Comparison of ENCODE assay signal across 3 cellular contexts in genomic region chr1:18103788-18104421, GRCh38.
TF ChIP-seq lines count a peak whose summit lies in the region.

No MANE protein-coding gene starts in this region.

TF ChIP-seq in HEK293, 187 proteins besides CTCF, POLR2A, EP300 and RAD21 (continued from another document):
- TF ChIP-seq, protein P1, sequence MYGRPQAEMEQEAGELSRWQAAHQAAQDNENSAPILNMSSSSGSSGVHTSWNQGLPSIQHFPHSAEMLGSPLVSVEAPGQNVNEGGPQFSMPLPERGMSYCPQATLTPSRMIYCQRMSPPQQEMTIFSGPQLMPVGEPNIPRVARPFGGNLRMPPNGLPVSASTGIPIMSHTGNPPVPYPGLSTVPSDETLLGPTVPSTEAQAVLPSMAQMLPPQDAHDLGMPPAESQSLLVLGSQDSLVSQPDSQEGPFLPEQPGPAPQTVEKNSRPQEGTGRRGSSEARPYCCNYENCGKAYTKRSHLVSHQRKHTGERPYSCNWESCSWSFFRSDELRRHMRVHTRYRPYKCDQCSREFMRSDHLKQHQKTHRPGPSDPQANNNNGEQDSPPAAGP (tag by site-specific recombination; IDR thresholded peaks at IDR 0.05): no peak
- TF ChIP-seq MZF1 (tag by site-specific recombination; IDR thresholded peaks at IDR 0.05; ENCODE audit: borderline replicate concordance) (no peak), ZBTB20 (tag by site-specific recombination; IDR thresholded peaks at IDR 0.05) (0 out of 2 replicates have a peak, but pooled peaks have one; percentile 20), ZNF473 (tag by site-specific recombination; IDR thresholded peaks at IDR 0.05) (0 out of 2 replicates have a peak, but pooled peaks have one; percentile 53), KLF1 (tag by site-specific recombination; IDR thresholded peaks at IDR 0.05) (no peak), ZSCAN4 (tag by site-specific recombination; IDR thresholded peaks at IDR 0.05) (peak; percentile 96), ZNF571 (tag by site-specific recombination; IDR thresholded peaks at IDR 0.05) (0 out of 2 replicates have a peak, but pooled peaks have one; percentile 57), ZNF114 (tag by site-specific recombination; IDR thresholded peaks at IDR 0.05) (0 out of 2 replicates have a peak, but pooled peaks have one; percentile 57)
- TF ChIP-seq, protein P2, sequence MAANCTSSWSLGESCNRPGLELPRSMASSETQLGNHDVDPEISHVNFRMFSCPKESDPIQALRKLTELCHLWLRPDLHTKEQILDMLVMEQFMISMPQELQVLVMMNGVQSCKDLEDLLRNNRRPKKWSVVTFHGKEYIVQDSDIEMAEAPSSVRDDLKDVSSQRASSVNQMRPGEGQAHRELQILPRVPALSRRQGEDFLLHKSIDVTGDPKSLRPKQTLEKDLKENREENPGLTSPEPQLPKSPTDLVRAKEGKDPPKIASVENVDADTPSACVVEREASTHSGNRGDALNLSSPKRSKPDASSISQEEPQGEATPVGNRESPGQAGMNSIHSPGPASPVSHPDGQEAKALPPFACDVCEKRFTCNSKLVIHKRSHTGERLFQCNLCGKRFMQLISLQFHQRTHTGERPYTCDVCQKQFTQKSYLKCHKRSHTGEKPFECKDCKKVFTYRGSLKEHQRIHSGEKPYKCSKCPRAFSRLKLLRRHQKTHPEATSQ (tag by site-specific recombination; IDR thresholded peaks at IDR 0.05): peak; percentile 49; the same call in 1 of the 2 replicates

TF ChIP-seq in K562, 482 proteins besides CTCF, POLR2A, EP300 and RAD21 (continued from another document):
- TF ChIP-seq MAX (CRISPR knock-in tag; IDR thresholded peaks at IDR 0.05): peak; percentile 56; the same call in 1 of the 2 replicates

TF ChIP-seq in endothelial cell of umbilical vein, 7 proteins besides CTCF, POLR2A, EP300 and RAD21 (continued from another document):
- TF ChIP-seq MYC (IDR thresholded peaks at IDR 0.05; ENCODE audit: low read depth, low read length): no peak
- TF ChIP-seq MAX (IDR thresholded peaks at IDR 0.05; ENCODE audit: insufficient read depth, insufficient read length): peak; percentile 74
- no peak for TF ChIP-seq EZH2 (IDR thresholded peaks at IDR 0.05; ENCODE audit: borderline replicate concordance, low read depth, low read length, severe bottlenecking)
- TF ChIP-seq POLR2AphosphoS5 (IDR thresholded peaks at IDR 0.05; ENCODE audit: insufficient read depth, low read depth, low read length): no peak
